ENCODE assay signal across 11 cellular contexts in the genomic region with DNA sequence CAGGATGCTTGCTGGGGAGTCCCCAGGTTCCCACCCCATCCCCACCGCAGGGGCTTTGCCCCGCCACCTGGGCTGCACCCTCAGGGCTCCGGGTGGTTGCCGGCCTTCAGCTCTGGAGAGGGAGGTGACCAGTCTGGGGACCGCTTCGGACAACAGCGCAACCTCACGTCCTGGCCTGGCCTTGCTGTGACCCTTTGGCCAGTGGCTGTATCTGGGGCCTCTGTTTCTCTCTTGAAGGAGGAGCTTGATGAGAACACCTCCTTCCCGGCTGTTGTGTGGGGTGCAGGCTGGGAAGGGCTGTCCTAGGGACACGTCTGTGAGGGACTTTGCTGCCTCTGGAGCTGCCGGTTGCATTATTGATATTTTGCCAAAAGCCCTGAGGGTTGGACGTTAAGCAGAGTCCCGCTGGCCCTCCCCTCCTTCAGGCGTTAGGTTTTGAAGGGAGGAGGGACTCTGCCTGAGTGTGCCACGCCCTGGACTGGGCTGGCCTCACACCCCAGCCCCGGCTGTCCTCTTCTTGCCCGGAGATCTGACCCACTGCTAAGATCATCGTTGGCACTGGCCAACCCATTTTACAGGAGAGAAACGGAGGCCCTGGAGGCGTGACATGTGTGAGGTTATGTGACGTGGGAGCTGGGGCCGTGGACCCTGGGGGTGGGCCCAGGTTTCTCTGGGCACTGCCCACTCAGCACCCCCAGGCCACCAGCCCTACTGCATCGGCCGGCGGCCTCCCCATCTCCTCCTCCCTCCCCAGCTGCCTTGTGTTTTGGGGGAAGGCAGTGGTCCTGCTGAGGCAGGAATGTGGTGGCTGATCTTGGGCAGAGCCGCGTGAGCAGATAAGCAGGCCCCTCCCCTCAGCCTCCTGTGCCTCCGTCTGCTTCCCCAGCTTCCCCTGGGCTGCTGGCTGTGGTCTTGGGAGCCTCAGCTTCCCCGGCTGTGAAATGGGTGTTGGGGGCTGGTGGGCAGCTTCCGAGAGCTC. TPM values are rescaled to one million over a fixed set of nuclear protein-coding genes. Genes with fewer than 3 reads are reported as not detected.
A peak's percentile ranks its signal among the peaks of the same experiment; 100 is the strongest.
DNase-seq lines count a peak whose midpoint lies in the region; ATAC-seq and TF ChIP-seq lines count a peak whose summit lies in the region.
"Had no signal": no experiment of that assay in that cellular context is flagged by ENCODE, and none has a peak within 500 bp of the region (broad histone marks: within the 10 kb centered on the region; RNA-seq: fewer than 3 reads in every experiment).

No MANE protein-coding gene starts in this region.

- no peaks in the 10 kb centered on the region for H3K36me3 ChIP-seq in SK-N-SH (replicated peaks in 1 of 2; ENCODE audit: control insufficient read depth in 1 of 2, insufficient read depth in 2 of 2, low read length in 1 of 2)
- H3K36me3 ChIP-seq in testis (ENCODE audit: low read depth, missing control alignments): no peaks in the 10 kb centered on the region
- H3K36me3 ChIP-seq: ovary had no signal

- peak overlapping the region; percentile 24 for H3K27ac Mint-ChIP-seq in activated B cell treated with CpG ODN at 0.5 μM for 24 hours
- H3K27ac Mint-ChIP-seq: activated CD8-positive, alpha-beta T cell treated with anti-CD3 and anti-CD28 coated beads, Interleukin-2, amount 10 ng/mL, durations not matched to agents 7 days and 5 days had no signal

- H3K4me3 Mint-ChIP-seq in activated B cell treated with CpG ODN at 0.5 μM for 24 hours: no peak overlapping the region
- H3K4me3 Mint-ChIP-seq: activated CD8-positive, alpha-beta T cell treated with anti-CD3 and anti-CD28 coated beads, Interleukin-2, amount 10 ng/mL, durations not matched to agents 7 days and 5 days had no signal

- peaks cover 82% of the 10 kb centered on the region for H3K4me1 Mint-ChIP-seq in activated B cell treated with CpG ODN at 0.5 μM for 24 hours

- peaks cover 9% of the 10 kb centered on the region for H3F3A ChIP-seq in SK-N-SH (replicated peaks; ENCODE audit: insufficient read depth)

- H3K27me3 Mint-ChIP-seq in activated B cell treated with CpG ODN at 0.5 μM for 24 hours: no peaks in the 10 kb centered on the region

- ATAC-seq in SK-N-SH treated with all-trans-retinoic acid at 6 μM for 48 hours: no peak
- ATAC-seq in activated B cell treated with CpG ODN at 0.5 μM for 24 hours (ENCODE audit: low read depth): no peak
- no peak for ATAC-seq in GM21529 (IDR thresholded peaks at IDR 0.05; ENCODE audit: unreplicated experiment)
- ATAC-seq: activated CD8-positive, alpha-beta T cell treated with anti-CD3 and anti-CD28 coated beads, Interleukin-2, amount 10 ng/mL, durations not matched to agents 7 days and 5 days had no signal

- WGBS in SK-N-SH (ENCODE audit: low lambda C conversion rate): 82% methylated on average over 14 of the region's 30 CpGs
- 53 to 55% methylated on average over 15 to 29 of the region's 30 CpGs for WGBS in testis, 2 donors

- H3K36me3 Mint-ChIP-seq in activated B cell treated with CpG ODN at 0.5 μM for 24 hours (ENCODE audit: low read depth): no peaks in the 10 kb centered on the region

- H3K27ac ChIP-seq in SK-N-SH (ENCODE audit: low read depth in 2 of 2, low read length in 1 of 2): peak overlapping the region in 1 of 2 experiments; percentile 50; a peak in 1 of 4 replicates
- H3K27ac ChIP-seq in testis: peak overlapping the region; percentile 13 to 39
- H3K27ac ChIP-seq: ovary had no signal

- TF ChIP-seq RAD21 in SK-N-SH (IDR thresholded peaks at IDR 0.05; ENCODE audit: low read length): no peak

- CTCF ChIA-PET in SK-N-SH (lab: Yijun Ruan, JAX) (interaction anchor here (0.9 to 2.4 kb wide), 6 partner anchors 13 to 48 kb away, joined by 3 to 5 read pairs (median 4); no protein-coding TSS in a partner anchor), activated B cell treated with CpG ODN at 0.5 μM for 24 hours (lab: Charles Lee) (no interaction called here)

- H3K4me2 ChIP-seq in SK-N-SH: no peak overlapping the region

- H3K79me2 ChIP-seq in SK-N-SH (ENCODE audit: insufficient read depth): peaks cover 82% of the 10 kb centered on the region

- no peak for TF ChIP-seq POLR2A in testis (IDR thresholded peaks at IDR 0.05)

- POLR2A ChIA-PET in SK-N-SH (lab: Yijun Ruan, JAX): no interaction called here
- POLR2A ChIA-PET in activated B cell treated with CpG ODN at 0.5 μM for 24 hours (lab: Charles Lee): no interaction called here

- H3K9me2 ChIP-seq in SK-N-SH: no peaks in the 10 kb centered on the region

- no peak for TF ChIP-seq CTCF in SK-N-SH (IDR thresholded peaks at IDR 0.05)
- no peak for TF ChIP-seq CTCF in activated B cell treated with CpG ODN at 0.5 μM for 24 hours (IDR thresholded peaks at IDR 0.05)
- no peak for TF ChIP-seq CTCF in testis (IDR thresholded peaks at IDR 0.05)

- no peak overlapping the region for H3K4me3 ChIP-seq in SK-N-SH (ENCODE audit: low read depth in 2 of 2, low read length in 1 of 2)
- H3K4me3 ChIP-seq in testis: no peak overlapping the region
- H3K4me3 ChIP-seq: ovary had no signal

- H3K9ac ChIP-seq in SK-N-SH: no peak overlapping the region

- H3K4me1 ChIP-seq in SK-N-SH (ENCODE audit: control insufficient read depth in 1 of 2, insufficient read depth in 2 of 2, low read depth in 1 of 2, low read length in 1 of 2) (peaks cover 0 to 96% of the 10 kb centered on the region in 2 experiments; a peak in 2 of 4 replicates), testis (peaks cover 42% of the 10 kb centered on the region)

- H3K9me3 ChIP-seq in SK-N-SH (no peaks in the 10 kb centered on the region), testis (no peaks in the 10 kb centered on the region)
- H3K9me3 ChIP-seq: ovary had no signal

- no peak for TF ChIP-seq EP300 in SK-N-SH (IDR thresholded peaks at IDR 0.05; ENCODE audit: borderline replicate concordance in 1 of 2, low read depth in 1 of 2, low read length in 1 of 2)

- intact Hi-C loops in activated B cell treated with CpG ODN at 0.5 μM for 24 hours (cut with micrococcal nuclease) (no loop called here), testis (cut with DNase I; ENCODE audit: low total_unique reads) (no loop called here)

- DNase-seq in SK-N-SH (no peak), activated B cell treated with CpG ODN at 0.5 μM for 24 hours (no peak), iPS-NIHi7 (ENCODE audit: extremely low spot score) (peak; percentile 86), testis (peak; percentile 68), SIG-M5 (lab: John Stamatoyannopoulos, UW) (no peak), DMS153 treated with DMSO at 0.1 percent for 48 hours (lab: John Stamatoyannopoulos, UW; ENCODE audit: unreplicated experiment) (no peak)
- DNase-seq: activated CD8-positive, alpha-beta T cell treated with anti-CD3 and anti-CD28 coated beads, Interleukin-2, amount 10 ng/mL, durations not matched to agents 7 days and 5 days; GF-D8; ovary had no signal

- H4K20me1 ChIP-seq in SK-N-SH (ENCODE audit: insufficient read depth): peaks cover 92% of the 10 kb centered on the region

- H3K27me3 ChIP-seq in SK-N-SH (ENCODE audit: insufficient read depth) (no peaks in the 10 kb centered on the region), testis (no peaks in the 10 kb centered on the region)

- no peak overlapping the region for H2AFZ ChIP-seq in SK-N-SH (ENCODE audit: low read depth)

- no peaks in the 10 kb centered on the region for H3K9me3 Mint-ChIP-seq in activated B cell treated with CpG ODN at 0.5 μM for 24 hours

TF ChIP-seq in SK-N-SH, 30 proteins besides CTCF, POLR2A, EP300 and RAD21 (continues in another document):
- TF ChIP-seq TAF1 (IDR thresholded peaks at IDR 0.05; ENCODE audit: borderline replicate concordance, low read depth, low read length) (no peak), RFX5 (IDR thresholded peaks at IDR 0.05; ENCODE audit: low read length) (no peak), GATA2 (CRISPR knock-in tag; IDR thresholded peaks at IDR 0.05) (peak; percentile 41; the same call in 1 of the 2 replicates)
- TF ChIP-seq, protein P1, sequence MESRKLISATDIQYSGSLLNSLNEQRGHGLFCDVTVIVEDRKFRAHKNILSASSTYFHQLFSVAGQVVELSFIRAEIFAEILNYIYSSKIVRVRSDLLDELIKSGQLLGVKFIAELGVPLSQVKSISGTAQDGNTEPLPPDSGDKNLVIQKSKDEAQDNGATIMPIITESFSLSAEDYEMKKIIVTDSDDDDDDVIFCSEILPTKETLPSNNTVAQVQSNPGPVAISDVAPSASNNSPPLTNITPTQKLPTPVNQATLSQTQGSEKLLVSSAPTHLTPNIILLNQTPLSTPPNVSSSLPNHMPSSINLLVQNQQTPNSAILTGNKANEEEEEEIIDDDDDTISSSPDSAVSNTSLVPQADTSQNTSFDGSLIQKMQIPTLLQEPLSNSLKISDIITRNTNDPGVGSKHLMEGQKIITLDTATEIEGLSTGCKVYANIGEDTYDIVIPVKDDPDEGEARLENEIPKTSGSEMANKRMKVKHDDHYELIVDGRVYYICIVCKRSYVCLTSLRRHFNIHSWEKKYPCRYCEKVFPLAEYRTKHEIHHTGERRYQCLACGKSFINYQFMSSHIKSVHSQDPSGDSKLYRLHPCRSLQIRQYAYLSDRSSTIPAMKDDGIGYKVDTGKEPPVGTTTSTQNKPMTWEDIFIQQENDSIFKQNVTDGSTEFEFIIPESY (IDR thresholded peaks at IDR 0.05; ENCODE audit: borderline replicate concordance, low read depth): no peak

TF ChIP-seq in SK-N-SH treated with all-trans-retinoic acid at 6 μM for 48 hours, 23 proteins besides CTCF, POLR2A, EP300 and RAD21 (continues in another document):
- TF ChIP-seq CSDC2 (CRISPR knock-in tag; IDR thresholded peaks at IDR 0.05) (no peak), SNAI2 (CRISPR knock-in tag; IDR thresholded peaks at IDR 0.05) (no peak), ARNTL (CRISPR knock-in tag; IDR thresholded peaks at IDR 0.05; ENCODE audit: borderline replicate concordance, low read depth) (no peak)
- TF ChIP-seq, protein P2, sequence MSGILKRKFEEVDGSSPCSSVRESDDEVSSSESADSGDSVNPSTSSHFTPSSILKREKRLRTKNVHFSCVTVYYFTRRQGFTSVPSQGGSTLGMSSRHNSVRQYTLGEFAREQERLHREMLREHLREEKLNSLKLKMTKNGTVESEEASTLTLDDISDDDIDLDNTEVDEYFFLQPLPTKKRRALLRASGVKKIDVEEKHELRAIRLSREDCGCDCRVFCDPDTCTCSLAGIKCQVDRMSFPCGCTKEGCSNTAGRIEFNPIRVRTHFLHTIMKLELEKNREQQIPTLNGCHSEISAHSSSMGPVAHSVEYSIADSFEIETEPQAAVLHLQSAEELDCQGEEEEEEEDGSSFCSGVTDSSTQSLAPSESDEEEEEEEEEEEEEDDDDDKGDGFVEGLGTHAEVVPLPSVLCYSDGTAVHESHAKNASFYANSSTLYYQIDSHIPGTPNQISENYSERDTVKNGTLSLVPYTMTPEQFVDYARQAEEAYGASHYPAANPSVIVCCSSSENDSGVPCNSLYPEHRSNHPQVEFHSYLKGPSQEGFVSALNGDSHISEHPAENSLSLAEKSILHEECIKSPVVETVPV (CRISPR knock-in tag; IDR thresholded peaks at IDR 0.05): no peak

RNA-seq across cellular contexts. Expression of a gene that starts 8.5 kb away (rescaled TPM):
- polyA plus RNA-seq in SK-N-SH (2012; rRNA removed) (0.54 and 1.2 TPM in 2 replicates), testis (ENCODE audit: insufficient read depth, low read depth, low replicate concordance) (12.8 TPM)
- 0.54 and 1.0 TPM in 2 replicates for polyA plus RNA-seq in SK-N-SH (2012; cell fraction: cytosol; rRNA removed)
- polyA plus RNA-seq in SK-N-SH (2012; cell fraction: nucleus; rRNA removed): 3.8 and 5.6 TPM in 2 replicates
- total RNA-seq in activated B cell treated with CpG ODN at 0.5 μM for 24 hours (27.3 and 35.0 TPM in 2 replicates), testis (10 to 100 TPM; 23.9 to 25.1 TPM)

Comparison
In these comparisons a context has a peak if more than half of its experiments do, and no peak if none do; other contexts are left out.
1. DNase-seq: peak in iPS-NIHi7 (single experiment) and testis (single experiment); none in SK-N-SH (single experiment), activated B cell treated with CpG ODN at 0.5 μM for 24 hours (single experiment), SIG-M5 (single experiment) and DMS153 treated with DMSO at 0.1 percent for 48 hours (single experiment).